ENCODE assay signal across 8 cellular contexts in the genomic region with DNA sequence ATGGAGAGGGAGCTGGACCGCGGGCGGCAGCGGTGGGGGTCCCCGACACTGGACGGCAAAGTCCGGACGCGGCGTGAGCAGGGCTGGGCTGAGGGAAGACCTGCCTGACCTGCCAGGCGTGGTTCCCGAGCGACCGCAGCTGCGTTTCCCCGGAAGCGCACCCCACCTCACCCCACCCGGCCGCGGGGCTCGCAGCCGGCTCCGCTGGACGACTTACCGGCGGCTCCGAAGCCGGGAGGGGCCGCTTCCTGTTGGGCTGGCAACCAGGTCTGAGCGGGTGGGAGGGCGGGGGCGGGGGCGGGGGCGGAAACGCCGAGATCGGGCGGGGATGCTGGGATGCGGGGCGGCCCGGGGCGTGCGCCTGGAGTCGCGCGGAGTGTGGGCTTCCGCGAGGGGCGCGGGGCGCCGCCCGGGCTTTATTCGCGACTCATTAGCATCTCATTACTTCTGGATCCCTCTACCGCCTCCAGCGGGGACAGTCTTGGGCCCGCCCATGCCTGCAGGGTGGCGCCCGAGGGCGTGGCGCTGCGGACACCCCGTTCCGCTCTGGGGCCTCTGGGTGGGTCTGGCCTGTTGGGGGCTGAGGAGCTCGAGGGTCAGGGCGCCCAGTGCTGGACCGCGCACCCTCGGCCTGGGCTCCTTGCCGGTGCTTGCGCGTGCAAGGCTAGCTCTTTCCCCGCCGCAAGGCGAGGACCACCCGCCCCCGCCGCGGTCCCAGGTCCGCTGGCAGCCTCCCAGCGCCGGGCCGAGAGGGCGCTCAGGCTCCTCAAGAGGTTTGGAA. TPM values are rescaled to one million over a fixed set of nuclear protein-coding genes. Genes with fewer than 3 reads are reported as not detected.
A peak's percentile ranks its signal among the peaks of the same experiment; 100 is the strongest.
DNase-seq lines count a peak whose midpoint lies in the region; ATAC-seq, FAIRE-seq and TF ChIP-seq lines count a peak whose summit lies in the region.

A gene with protein sequence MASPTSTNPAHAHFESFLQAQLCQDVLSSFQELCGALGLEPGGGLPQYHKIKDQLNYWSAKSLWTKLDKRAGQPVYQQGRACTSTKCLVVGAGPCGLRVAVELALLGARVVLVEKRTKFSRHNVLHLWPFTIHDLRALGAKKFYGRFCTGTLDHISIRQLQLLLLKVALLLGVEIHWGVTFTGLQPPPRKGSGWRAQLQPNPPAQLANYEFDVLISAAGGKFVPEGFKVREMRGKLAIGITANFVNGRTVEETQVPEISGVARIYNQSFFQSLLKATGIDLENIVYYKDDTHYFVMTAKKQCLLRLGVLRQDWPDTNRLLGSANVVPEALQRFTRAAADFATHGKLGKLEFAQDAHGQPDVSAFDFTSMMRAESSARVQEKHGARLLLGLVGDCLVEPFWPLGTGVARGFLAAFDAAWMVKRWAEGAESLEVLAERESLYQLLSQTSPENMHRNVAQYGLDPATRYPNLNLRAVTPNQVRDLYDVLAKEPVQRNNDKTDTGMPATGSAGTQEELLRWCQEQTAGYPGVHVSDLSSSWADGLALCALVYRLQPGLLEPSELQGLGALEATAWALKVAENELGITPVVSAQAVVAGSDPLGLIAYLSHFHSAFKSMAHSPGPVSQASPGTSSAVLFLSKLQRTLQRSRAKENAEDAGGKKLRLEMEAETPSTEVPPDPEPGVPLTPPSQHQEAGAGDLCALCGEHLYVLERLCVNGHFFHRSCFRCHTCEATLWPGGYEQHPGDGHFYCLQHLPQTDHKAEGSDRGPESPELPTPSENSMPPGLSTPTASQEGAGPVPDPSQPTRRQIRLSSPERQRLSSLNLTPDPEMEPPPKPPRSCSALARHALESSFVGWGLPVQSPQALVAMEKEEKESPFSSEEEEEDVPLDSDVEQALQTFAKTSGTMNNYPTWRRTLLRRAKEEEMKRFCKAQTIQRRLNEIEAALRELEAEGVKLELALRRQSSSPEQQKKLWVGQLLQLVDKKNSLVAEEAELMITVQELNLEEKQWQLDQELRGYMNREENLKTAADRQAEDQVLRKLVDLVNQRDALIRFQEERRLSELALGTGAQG (minus strand): TSS at position 271 of the 781 bp plus-strand sequence. CDS start 1,576 bp downstream, outside the sequence.

- TF ChIP-seq RAD21 in A549 (conservative IDR thresholded peaks at IDR 0.05 in 1 of 2, IDR thresholded peaks at IDR 0.05 in 1 of 2) = no peak

- no peak for FAIRE-seq in A549 (lab: Jason Lieb, UNC)

- intact Hi-C loops in lower leg skin (cut with DNase I; ENCODE audit: low total_unique reads) = no loop called here

- CTCF ChIA-PET in A549 (lab: Yijun Ruan, JAX) = interaction anchor here (2.1 to 2.4 kb wide), 2 partner anchors 14 to 268 kb away, joined by 8 to 10 read pairs; no protein-coding TSS in a partner anchor

- H3K4me2 ChIP-seq in A549 = peak within 1 kb of the TSS; percentile 92

- H3K4me1 ChIP-seq in A549 = peaks cover 14% of the 10 kb centered on the region; the same call in 1 of the 3 replicates

- TF ChIP-seq CTCF in A549 (IDR thresholded peaks at IDR 0.05) = no peak
- no peak for TF ChIP-seq CTCF in lower leg skin (IDR thresholded peaks at IDR 0.05)

- WGBS in A549 (ENCODE audit: missing lambda C conversion rate) = 2% methylated on average over 17 of the region's 85 CpGs
- WGBS in lower leg skin, 2 donors = 1% methylated on average over 26 to 30 of the region's 85 CpGs

- TF ChIP-seq POLR2A in A549 (IDR thresholded peaks at IDR 0.05; ENCODE audit: low read length) (peak; percentile 47), lower leg skin (IDR thresholded peaks at IDR 0.05) (no peak)

- H3K4me3 ChIP-seq in A549 (peak within 1 kb of the TSS; percentile 93), lower leg skin (ENCODE audit: low read depth, poor library complexity, severe bottlenecking) (peak within 1 kb of the TSS; percentile 46)

- peak; percentile 84 to 89 for ATAC-seq in A549
- peak; percentile 60 for ATAC-seq in GM18511 (IDR thresholded peaks at IDR 0.05; ENCODE audit: unreplicated experiment)
- peak; percentile 52 for ATAC-seq in HG02973 (IDR thresholded peaks at IDR 0.05; ENCODE audit: unreplicated experiment)

- DNase-seq in A549 (ENCODE audit: low read depth in 1 of 2, low spot score in 1 of 2) (peak; percentile 33 to 40), NCI-H2227 (lab: John Stamatoyannopoulos, UW; ENCODE audit: unreplicated experiment) (peak; percentile 69), dermis microvascular lymphatic vessel endothelial cell (ENCODE audit: low read depth in 2 of 2) (peak in 1 of 2 donors; percentile 36), lower leg skin (ENCODE audit: low spot score in 2 of 2) (peak; percentile 62 to 94)
- DNase-seq in activated CD4-positive, alpha-beta T cell treated with anti-CD3 and anti-CD28 coated beads for 48 hours = peak; percentile 71
- peak; percentile 26 to 47 (median 45) for DNase-seq in stimulated activated CD4-positive, alpha-beta T cell treated with anti-CD3 and anti-CD28 coated beads, TNF-alpha, amount 100 ng/mL, for 4 hours (ENCODE audit: low read depth in 3 of 3)

- H3K27ac ChIP-seq in A549 = peak within 1 kb of the TSS; percentile 81 to 93

- TF ChIP-seq EP300 in A549 (IDR thresholded peaks at IDR 0.05) = no peak

- POLR2A ChIA-PET in A549 (lab: Yijun Ruan, JAX) = interaction anchor here (0.6 to 4.1 kb wide), 2 partner anchors 12 to 14 kb away, joined by 3 to 18 read pairs; a partner anchor contains a TSS

- no peaks in the 10 kb centered on the region for H3K9me3 ChIP-seq in A549

TF ChIP-seq in A549, 52 proteins besides CTCF, POLR2A, EP300 and RAD21:
- peak; percentile 50; the same call in 1 of the 2 replicates for TF ChIP-seq RNF2 (IDR thresholded peaks at IDR 0.05; ENCODE audit: borderline replicate concordance, low read depth)
- TF ChIP-seq, protein P1, sequence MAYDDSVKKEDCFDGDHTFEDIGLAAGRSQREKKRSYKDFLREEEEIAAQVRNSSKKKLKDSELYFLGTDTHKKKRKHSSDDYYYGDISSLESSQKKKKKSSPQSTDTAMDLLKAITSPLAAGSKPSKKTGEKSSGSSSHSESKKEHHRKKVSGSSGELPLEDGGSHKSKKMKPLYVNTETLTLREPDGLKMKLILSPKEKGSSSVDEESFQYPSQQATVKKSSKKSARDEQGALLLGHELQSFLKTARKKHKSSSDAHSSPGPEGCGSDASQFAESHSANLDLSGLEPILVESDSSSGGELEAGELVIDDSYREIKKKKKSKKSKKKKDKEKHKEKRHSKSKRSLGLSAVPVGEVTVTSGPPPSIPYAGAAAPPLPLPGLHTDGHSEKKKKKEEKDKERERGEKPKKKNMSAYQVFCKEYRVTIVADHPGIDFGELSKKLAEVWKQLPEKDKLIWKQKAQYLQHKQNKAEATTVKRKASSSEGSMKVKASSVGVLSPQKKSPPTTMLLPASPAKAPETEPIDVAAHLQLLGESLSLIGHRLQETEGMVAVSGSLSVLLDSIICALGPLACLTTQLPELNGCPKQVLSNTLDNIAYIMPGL (CRISPR knock-in tag; IDR thresholded peaks at IDR 0.05; ENCODE audit: borderline replicate concordance) = no peak
- no peak for TF ChIP-seq ESRRA (IDR thresholded peaks at IDR 0.05; ENCODE audit: borderline replicate concordance, low read length)
- TF ChIP-seq HOXB5 (CRISPR knock-in tag; IDR thresholded peaks at IDR 0.05) = no peak
- TF ChIP-seq NPAS2 (CRISPR knock-in tag; IDR thresholded peaks at IDR 0.05; ENCODE audit: borderline replicate concordance) = no peak
- TF ChIP-seq, protein P2, sequence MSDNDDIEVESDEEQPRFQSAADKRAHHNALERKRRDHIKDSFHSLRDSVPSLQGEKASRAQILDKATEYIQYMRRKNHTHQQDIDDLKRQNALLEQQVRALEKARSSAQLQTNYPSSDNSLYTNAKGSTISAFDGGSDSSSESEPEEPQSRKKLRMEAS (IDR thresholded peaks at IDR 0.05) = 0 out of 2 replicates have a peak, but pooled peaks have one; percentile 33

RNA-seq across cellular contexts. Expression of the gene that starts here (rescaled TPM):
- polyA plus RNA-seq in A549 (2011; rRNA removed) = 14.1 and 14.9 TPM in 2 replicates
- 8.9 and 10.7 TPM in 2 replicates for polyA plus RNA-seq in A549 (2012; cell fraction: cytosol; rRNA removed)
- polyA plus RNA-seq in A549 (2012; cell fraction: nucleus; rRNA removed) = 105 and 108 TPM in 2 replicates
- polyA plus RNA-seq in A549 (2017; fragmentation: RNase III; extraction: RNeasy Plus Mini Kit Qiagen cat#74134 plus additional on column Dnase treatment) = 13.4 to 20.3 TPM (median 16.9 TPM) in 3 replicates
- polyA minus RNA-seq in A549 (2011; rRNA and poly(A)+ RNA removed) = 11.1 and 12.9 TPM in 2 replicates
- 16.8 and 19.5 TPM in 2 replicates for total RNA-seq in dermis microvascular lymphatic vessel endothelial cell
- 10 to 100 TPM; 17.9 to 29.5 (median 27.3) TPM for total RNA-seq in lower leg skin
